ENCODE assay signal across 12 cellular contexts in the genomic region with DNA sequence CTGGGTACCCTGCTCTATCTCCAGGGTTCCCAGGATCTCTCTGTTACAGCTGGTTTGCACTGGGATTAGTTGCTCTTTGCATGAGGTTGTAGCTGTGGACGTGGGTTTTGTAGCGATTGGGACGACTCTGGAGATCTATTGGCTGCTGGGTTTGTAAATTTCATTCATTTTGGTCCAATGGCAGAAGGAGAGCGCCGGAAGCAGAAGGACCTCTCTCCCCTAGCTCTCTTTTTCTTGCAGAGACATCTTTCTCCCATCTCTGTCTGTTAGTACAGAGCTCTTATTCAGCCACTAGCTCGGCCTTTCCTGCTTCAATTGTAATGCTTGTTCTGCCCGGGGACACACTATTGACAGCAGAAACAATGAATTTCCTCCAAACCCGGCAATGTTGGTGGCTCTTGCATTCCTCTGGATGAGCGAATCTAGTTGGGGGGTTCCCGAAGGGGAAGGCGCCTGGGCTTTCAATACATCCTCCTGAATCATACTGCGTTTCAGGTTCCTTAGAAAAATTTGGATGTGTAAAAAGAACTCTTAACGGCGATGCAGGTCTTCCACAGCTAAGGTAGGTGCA. TPM values are rescaled to one million over a fixed set of nuclear protein-coding genes. Genes with fewer than 3 reads are reported as not detected.
A peak's percentile ranks its signal among the peaks of the same experiment; 100 is the strongest.
DNase-seq lines count a peak whose midpoint lies in the region; ATAC-seq and TF ChIP-seq lines count a peak whose summit lies in the region.
"Had no signal": no experiment of that assay in that cellular context is flagged by ENCODE, and none has a peak within 500 bp of the region (broad histone marks: within the 10 kb centered on the region; RNA-seq: fewer than 3 reads in every experiment).

No MANE protein-coding gene starts in this region.

- peaks cover 43% of the 10 kb centered on the region for H3K79me2 ChIP-seq in mesendoderm (ENCODE audit: control insufficient read depth, insufficient read depth, low read length)

- no CpG with 5 or more reads among the region's 14 CpGs for WGBS in mesendoderm (ENCODE audit: extremely low coverage, insufficient coverage, low lambda C conversion rate)

- no peak overlapping the region for H2AK5ac ChIP-seq in mesendoderm (ENCODE audit: low read length)

- H3K9me3 Mint-ChIP-seq in endothelial cell (ENCODE audit: unreplicated experiment): no peaks in the 10 kb centered on the region
- H3K9me3 Mint-ChIP-seq in T-helper 2 cell treated with Interferon-gamma antibody and Interleukin-4, amounts not matched to agents 5 μg/mL and 100 μg/mL, for 36 hours: no peaks in the 10 kb centered on the region
- H3K9me3 Mint-ChIP-seq: activated naive CD4-positive, alpha-beta T cell treated with anti-CD3 and anti-CD28 coated beads, Interleukin-2, amount 10 ng/mL, durations not matched to agents 7 days and 5 days had no signal

- H3K27me3 Mint-ChIP-seq in endothelial cell (ENCODE audit: unreplicated experiment): peaks cover 7% of the 10 kb centered on the region
- H3K27me3 Mint-ChIP-seq in T-helper 2 cell treated with Interferon-gamma antibody and Interleukin-4, amounts not matched to agents 5 μg/mL and 100 μg/mL, for 36 hours (ENCODE audit: low read depth): peaks cover 30% of the 10 kb centered on the region

- in situ Hi-C loops in KBM-7 (cut with MboI; ENCODE audit: low pct_unique_long_range_greater_than_20kb, low sequenced_read_pairs): no loop called here

- H3K36me3 ChIP-seq in mesendoderm (ENCODE audit: control insufficient read depth, insufficient read depth, low read length): no peaks in the 10 kb centered on the region

- H4K5ac ChIP-seq in mesendoderm (ENCODE audit: low read length): no peak overlapping the region

- POLR2A ChIA-PET in AG04450 (lab: Yijun Ruan, JAX): no interaction called here

- peak overlapping the region; percentile 10 for H3K4me2 ChIP-seq in mesendoderm (ENCODE audit: low read length)
- H3K4me2 ChIP-seq: A549 had no signal

- H3K4me3 Mint-ChIP-seq in endothelial cell (ENCODE audit: unreplicated experiment): peak overlapping the region; percentile 98
- no peak overlapping the region for H3K4me3 Mint-ChIP-seq in T-helper 2 cell treated with Interferon-gamma antibody and Interleukin-4, amounts not matched to agents 5 μg/mL and 100 μg/mL, for 36 hours
- H3K4me3 Mint-ChIP-seq: activated naive CD4-positive, alpha-beta T cell treated with anti-CD3 and anti-CD28 coated beads, Interleukin-2, amount 10 ng/mL, durations not matched to agents 7 days and 5 days had no signal

- H3K4me1 Mint-ChIP-seq in endothelial cell (ENCODE audit: unreplicated experiment): peaks cover 16% of the 10 kb centered on the region
- peaks cover 4% of the 10 kb centered on the region for H3K4me1 Mint-ChIP-seq in T-helper 2 cell treated with Interferon-gamma antibody and Interleukin-4, amounts not matched to agents 5 μg/mL and 100 μg/mL, for 36 hours (ENCODE audit: low read depth)

- no peak overlapping the region for H3K23ac ChIP-seq in mesendoderm (ENCODE audit: low read length)

- DNase-seq in AG04450 (ENCODE audit: low read depth, low spot score) (no peak), endothelial cell (ENCODE audit: low spot score) (peak; percentile 22), mesendoderm (peak; percentile 84), KBM-7 (no peak), RPMI8226 (no peak)
- DNase-seq in effector CD8-positive, alpha-beta T cell (lab: John Stamatoyannopoulos, UW): no peak
- DNase-seq in T-helper 2 cell treated with Interferon-gamma antibody and Interleukin-4, amounts not matched to agents 5 μg/mL and 100 μg/mL, for 36 hours (ENCODE audit: low spot score): no peak
- DNase-seq: activated naive CD4-positive, alpha-beta T cell treated with anti-CD3 and anti-CD28 coated beads, Interleukin-2, amount 10 ng/mL, durations not matched to agents 7 days and 5 days; psoas muscle had no signal

- H3K4me3 ChIP-seq in AG04450 (ENCODE audit: low read depth, low read length): peak overlapping the region; percentile 71
- peak overlapping the region; percentile 86 for H3K4me3 ChIP-seq in mesendoderm (ENCODE audit: low read length)
- H3K4me3 ChIP-seq: A549, psoas muscle had no signal

- H3K4ac ChIP-seq in mesendoderm (ENCODE audit: low read depth, low read length): no peak overlapping the region

- H2BK5ac ChIP-seq in mesendoderm (ENCODE audit: low read length): no peak overlapping the region

- no peak overlapping the region for H3K27ac ChIP-seq in AG04450 (ENCODE audit: low read depth, low read length)
- peak overlapping the region; percentile 88 for H3K27ac ChIP-seq in mesendoderm (ENCODE audit: low read depth, low read length)
- H3K27ac ChIP-seq: A549, psoas muscle had no signal

- H3K9ac ChIP-seq in mesendoderm (ENCODE audit: low read length): peak overlapping the region; percentile 95

- peak overlapping the region; percentile 97 for H3K56ac ChIP-seq in mesendoderm (ENCODE audit: low read length)

- H3K27me3 ChIP-seq in AG04450 (ENCODE audit: control insufficient read depth, insufficient read depth, low read length) (peaks cover 3% of the 10 kb centered on the region), mesendoderm (ENCODE audit: insufficient read depth, low read length, poor library complexity) (no peaks in the 10 kb centered on the region)

- H3K36me3 Mint-ChIP-seq in endothelial cell (ENCODE audit: low read depth, unreplicated experiment): no peaks in the 10 kb centered on the region
- H3K36me3 Mint-ChIP-seq in T-helper 2 cell treated with Interferon-gamma antibody and Interleukin-4, amounts not matched to agents 5 μg/mL and 100 μg/mL, for 36 hours (ENCODE audit: low read depth): no peaks in the 10 kb centered on the region
- H3K36me3 Mint-ChIP-seq: activated naive CD4-positive, alpha-beta T cell treated with anti-CD3 and anti-CD28 coated beads, Interleukin-2, amount 10 ng/mL, durations not matched to agents 7 days and 5 days had no signal

- H3K18ac ChIP-seq in mesendoderm (ENCODE audit: low read length): peak overlapping the region; percentile 68

- no peak overlapping the region for H2BK15ac ChIP-seq in mesendoderm (replicated peaks; ENCODE audit: low read depth)

- CTCF ChIA-PET in AG04450 (lab: Charles Lee): no interaction called here

- no peaks in the 10 kb centered on the region; the same call in 1 of the 2 replicates for H3K9me3 ChIP-seq in AG04450 (ENCODE audit: control insufficient read depth, insufficient read depth, low read length)
- H3K9me3 ChIP-seq: A549, psoas muscle had no signal

- peak; percentile 47 for ATAC-seq in HG02798 (IDR thresholded peaks at IDR 0.05; ENCODE audit: poor library complexity, unreplicated experiment)
- ATAC-seq: A549, HepG2, psoas muscle had no signal

- peak overlapping the region; percentile 82 for H3K27ac Mint-ChIP-seq in endothelial cell (ENCODE audit: unreplicated experiment)
- no peak overlapping the region for H3K27ac Mint-ChIP-seq in T-helper 2 cell treated with Interferon-gamma antibody and Interleukin-4, amounts not matched to agents 5 μg/mL and 100 μg/mL, for 36 hours
- H3K27ac Mint-ChIP-seq: activated naive CD4-positive, alpha-beta T cell treated with anti-CD3 and anti-CD28 coated beads, Interleukin-2, amount 10 ng/mL, durations not matched to agents 7 days and 5 days had no signal

- TF ChIP-seq CTCF in AG04450 (IDR thresholded peaks at IDR 0.05; ENCODE audit: low read depth, low read length) (no peak), endothelial cell (IDR thresholded peaks at IDR 0.05; ENCODE audit: unreplicated experiment) (no peak)

- H4K8ac ChIP-seq in mesendoderm (ENCODE audit: low read depth, low read length): no peak overlapping the region

- H3K4me1 ChIP-seq in mesendoderm (ENCODE audit: control insufficient read depth, low read depth, low read length): no peaks in the 10 kb centered on the region
- H3K4me1 ChIP-seq: A549, psoas muscle had no signal

- no peak overlapping the region for H2BK120ac ChIP-seq in mesendoderm (ENCODE audit: low read depth, low read length)

- no peaks in the 10 kb centered on the region for H3K79me1 ChIP-seq in mesendoderm (ENCODE audit: low read length)

RNA-seq across cellular contexts. Expression of gene NLGN4Y, which starts 1.9 kb away (rescaled TPM):
- 25.9 and 28.5 TPM in 2 replicates for polyA plus RNA-seq in AG04450 (2011; rRNA removed)
- polyA minus RNA-seq in AG04450 (2011; rRNA and poly(A)+ RNA removed): 81.4 and 94.0 TPM in 2 replicates
- total RNA-seq in endothelial cell (ENCODE audit: unreplicated experiment): 78.9 TPM
- 31.7 TPM for polyA plus RNA-seq in mesendoderm (2013, experiment 1 of 2)
- 31.4 TPM for polyA plus RNA-seq in mesendoderm (2013, experiment 2 of 2)
- total RNA-seq: psoas muscle had no signal

Comparison
In these comparisons a context has a peak if more than half of its experiments do, and no peak if none do; other contexts are left out.
1. DNase-seq: peak in endothelial cell (single experiment) and mesendoderm (single experiment); none in AG04450 (single experiment), KBM-7 (single experiment), effector CD8-positive, alpha-beta T cell (single experiment), T-helper 2 cell treated with Interferon-gamma antibody and Interleukin-4, amounts not matched to agents 5 μg/mL and 100 μg/mL, for 36 hours (single experiment) and RPMI8226 (single experiment).